In the genomic region with DNA sequence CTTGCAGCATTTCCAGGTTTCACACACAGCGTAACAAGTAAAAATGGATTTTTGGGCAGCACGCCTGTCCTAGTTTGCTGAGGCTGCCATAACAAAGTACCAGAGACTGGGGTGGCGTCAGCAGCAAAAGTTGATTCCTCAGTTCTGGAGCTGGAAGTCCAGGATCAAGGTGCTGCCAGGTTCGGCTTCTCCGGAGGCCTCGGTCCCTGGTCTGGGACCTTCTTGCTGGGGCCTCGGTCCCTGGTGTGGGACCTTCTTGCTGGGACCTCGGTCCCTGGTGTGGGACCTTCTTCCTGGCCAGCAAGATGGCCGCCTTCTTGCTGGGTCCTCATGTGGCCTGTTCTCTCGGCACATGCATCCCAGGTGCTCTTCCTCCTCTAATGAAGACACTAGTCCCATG, we compare ENCODE assay signal across 32 cellular contexts.
"Had no signal": no experiment of that assay in that cellular context is flagged by ENCODE, and none has a peak within 500 bp of the region (broad histone marks: within the 10 kb centered on the region; RNA-seq: fewer than 3 reads in every experiment).

No MANE protein-coding gene starts in this region.

- H3K36me3 Mint-ChIP-seq: activated naive CD4-positive, alpha-beta T cell treated with anti-CD3 and anti-CD28 coated beads, Interleukin-2, amount 50 U/mL, for 72 hours; activated naive CD8-positive, alpha-beta T cell treated with anti-CD3 and anti-CD28 coated beads, Interleukin-2, amount 10 ng/mL, durations not matched to agents 7 days and 5 days had no signal

- ATAC-seq: activated CD4-positive, alpha-beta T cell treated with anti-CD3 and anti-CD28 coated beads for 36 hours; activated naive CD4-positive, alpha-beta T cell treated with anti-CD3 and anti-CD28 coated beads, Interleukin-2, amount 50 U/mL, for 72 hours; activated T-cell treated with anti-CD3 and anti-CD28 coated beads, Interleukin-2, amount 50 U/mL, for 72 hours; gastroesophageal sphincter had no signal

- H3K27me3 Mint-ChIP-seq: activated CD4-positive, alpha-beta memory T cell treated with anti-CD3 and anti-CD28 coated beads, Interleukin-2, amount 10 ng/mL, durations not matched to agents 7 days and 5 days; activated CD4-positive, alpha-beta T cell treated with anti-CD3 and anti-CD28 coated beads for 36 hours; activated CD4-positive, alpha-beta T cell treated with anti-CD3 and anti-CD28 coated beads, Interleukin-2, amount 10 ng/mL, durations not matched to agents 7 days and 5 days; activated naive CD8-positive, alpha-beta T cell treated with anti-CD3 and anti-CD28 coated beads, Interleukin-2, amount 10 ng/mL, durations not matched to agents 7 days and 5 days; activated T-cell treated with anti-CD3 and anti-CD28 coated beads, Interleukin-2, amount 50 U/mL, for 24 hours; brain had no signal

- H3K4me1 ChIP-seq: ascending aorta, breast epithelium, colonic mucosa, esophagus squamous epithelium had no signal

- H3K27ac ChIP-seq: ascending aorta, breast epithelium, cardiac muscle cell, colonic mucosa, epithelial cell of prostate, esophagus squamous epithelium, gastroesophageal sphincter had no signal

- H3K4me3 Mint-ChIP-seq: activated CD4-positive, alpha-beta memory T cell treated with anti-CD3 and anti-CD28 coated beads, Interleukin-2, amount 10 ng/mL, durations not matched to agents 7 days and 5 days; activated CD4-positive, alpha-beta T cell treated with anti-CD3 and anti-CD28 coated beads for 36 hours; activated CD4-positive, alpha-beta T cell treated with anti-CD3 and anti-CD28 coated beads, Interleukin-2, amount 10 ng/mL, durations not matched to agents 7 days and 5 days; activated naive CD4-positive, alpha-beta T cell treated with anti-CD3 and anti-CD28 coated beads for 36 hours; activated naive CD8-positive, alpha-beta T cell treated with anti-CD3 and anti-CD28 coated beads, Interleukin-2, amount 10 ng/mL, durations not matched to agents 7 days and 5 days; activated T-cell treated with anti-CD3 and anti-CD28 coated beads, Interleukin-2, amount 50 U/mL, for 24 hours; activated T-cell treated with anti-CD3 and anti-CD28 coated beads, Interleukin-2, amount 50 U/mL, for 72 hours; brain had no signal

- H3K9me3 ChIP-seq: ascending aorta, breast epithelium, colonic mucosa, esophagus squamous epithelium, gastroesophageal sphincter had no signal

- H3K4me3 ChIP-seq: ascending aorta, breast epithelium, cardiac muscle cell, colonic mucosa, esophagus squamous epithelium, gastroesophageal sphincter had no signal

- H3K9me3 Mint-ChIP-seq: activated CD4-positive, alpha-beta memory T cell treated with anti-CD3 and anti-CD28 coated beads, Interleukin-2, amount 10 ng/mL, durations not matched to agents 7 days and 5 days; activated CD4-positive, alpha-beta T cell treated with anti-CD3 and anti-CD28 coated beads, Interleukin-2, amount 10 ng/mL, durations not matched to agents 7 days and 5 days; activated naive CD4-positive, alpha-beta T cell treated with anti-CD3 and anti-CD28 coated beads for 36 hours; activated naive CD4-positive, alpha-beta T cell treated with anti-CD3 and anti-CD28 coated beads, Interleukin-2, amount 50 U/mL, for 72 hours; activated naive CD8-positive, alpha-beta T cell treated with anti-CD3 and anti-CD28 coated beads, Interleukin-2, amount 10 ng/mL, durations not matched to agents 7 days and 5 days; activated T-cell treated with anti-CD3 and anti-CD28 coated beads, Interleukin-2, amount 50 U/mL, for 24 hours; activated T-cell treated with anti-CD3 and anti-CD28 coated beads, Interleukin-2, amount 50 U/mL, for 72 hours; brain had no signal

- H3K36me3 ChIP-seq: ascending aorta, breast epithelium, cardiac muscle cell, colonic mucosa had no signal

- H3K27ac Mint-ChIP-seq: activated CD4-positive, alpha-beta memory T cell treated with anti-CD3 and anti-CD28 coated beads, Interleukin-2, amount 10 ng/mL, durations not matched to agents 7 days and 5 days; activated CD4-positive, alpha-beta T cell treated with anti-CD3 and anti-CD28 coated beads for 36 hours; activated CD4-positive, alpha-beta T cell treated with anti-CD3 and anti-CD28 coated beads, Interleukin-2, amount 10 ng/mL, durations not matched to agents 7 days and 5 days; activated naive CD4-positive, alpha-beta T cell treated with anti-CD3 and anti-CD28 coated beads for 36 hours; activated naive CD8-positive, alpha-beta T cell treated with anti-CD3 and anti-CD28 coated beads, Interleukin-2, amount 10 ng/mL, durations not matched to agents 7 days and 5 days; activated T-cell treated with anti-CD3 and anti-CD28 coated beads, Interleukin-2, amount 50 U/mL, for 24 hours; activated T-cell treated with anti-CD3 and anti-CD28 coated beads, Interleukin-2, amount 50 U/mL, for 72 hours; brain had no signal

- DNase-seq: activated CD4-positive, alpha-beta memory T cell treated with anti-CD3 and anti-CD28 coated beads, Interleukin-2, amount 10 ng/mL, durations not matched to agents 7 days and 5 days; activated CD4-positive, alpha-beta T cell treated with anti-CD3 and anti-CD28 coated beads for 36 hours; activated CD4-positive, alpha-beta T cell treated with anti-CD3 and anti-CD28 coated beads, Interleukin-2, amount 10 ng/mL, durations not matched to agents 7 days and 5 days; activated CD4-positive, alpha-beta T cell treated with anti-CD3 and anti-CD28 coated beads, Interleukin-2, amount 50 U/mL, for 4 hours; activated CD4-positive, CD25-positive, alpha-beta regulatory T cell; activated CD4-positive, CD25-positive, alpha-beta regulatory T cell treated with anti-CD3 and anti-CD28 coated beads, Interleukin-2, amount 50 U/mL, for 72 hours; activated CD8-positive, alpha-beta memory T cell treated with anti-CD3 and anti-CD28 coated beads, Interleukin-2, amount 50 U/mL, for 48 hours; activated effector memory CD4-positive, alpha-beta T cell treated with Interleukin-2 at 50 U/mL for 16 hours; activated gamma-delta T cell treated with Interleukin-2 at 50 U/mL for 16 hours; activated naive CD4-positive, alpha-beta T cell treated with anti-CD3 and anti-CD28 coated beads for 36 hours; activated naive CD8-positive, alpha-beta T cell treated with anti-CD3 and anti-CD28 coated beads, Interleukin-2, amount 10 ng/mL, durations not matched to agents 7 days and 5 days; activated T-cell treated with anti-CD3 and anti-CD28 coated beads for 4 hours; activated T-cell treated with anti-CD3 and anti-CD28 coated beads, Interleukin-2, amount 50 U/mL, for 24 hours; activated T-cell treated with anti-CD3 and anti-CD28 coated beads, Interleukin-2, amount 50 U/mL, for 72 hours; central memory CD4-positive, alpha-beta T cell; cerebellar nuclear complex; colonic mucosa; effector CD8-positive, alpha-beta T cell; esophagus squamous epithelium; foreskin melanocyte; head of caudate nucleus; T-helper 2 cell had no signal

- H3K4me1 Mint-ChIP-seq: activated CD4-positive, alpha-beta memory T cell treated with anti-CD3 and anti-CD28 coated beads, Interleukin-2, amount 10 ng/mL, durations not matched to agents 7 days and 5 days; activated CD4-positive, alpha-beta T cell treated with anti-CD3 and anti-CD28 coated beads for 36 hours; activated CD4-positive, alpha-beta T cell treated with anti-CD3 and anti-CD28 coated beads, Interleukin-2, amount 10 ng/mL, durations not matched to agents 7 days and 5 days; activated naive CD8-positive, alpha-beta T cell treated with anti-CD3 and anti-CD28 coated beads, Interleukin-2, amount 10 ng/mL, durations not matched to agents 7 days and 5 days; brain had no signal

- H3K27me3 ChIP-seq: ascending aorta, breast epithelium, cardiac muscle cell, colonic mucosa, esophagus squamous epithelium, gastroesophageal sphincter had no signal

- FAIRE-seq: endometrium, endothelial cell of umbilical vein, TTC549 had no signal
